In genomic region chr12:124392991-124393790, GRCh38 we compare ENCODE assay signal across 8 cellular contexts.
DNase-seq lines count a peak whose midpoint lies in the region; ATAC-seq, FAIRE-seq and TF ChIP-seq lines count a peak whose summit lies in the region.

No MANE protein-coding gene starts in this region.

- H3K4me1 Mint-ChIP-seq in activated naive CD4-positive, alpha-beta T cell treated with anti-CD3 and anti-CD28 coated beads for 36 hours (ENCODE audit: low read depth) = peaks cover 34% of the 10 kb centered on the region

- H3K27me3 Mint-ChIP-seq in activated naive CD4-positive, alpha-beta T cell treated with anti-CD3 and anti-CD28 coated beads for 36 hours (ENCODE audit: low read depth) = no peaks in the 10 kb centered on the region

- no peaks in the 10 kb centered on the region for H3K9me3 Mint-ChIP-seq in activated naive CD4-positive, alpha-beta T cell treated with anti-CD3 and anti-CD28 coated beads for 36 hours

- CTCF ChIA-PET in activated naive CD4-positive, alpha-beta T cell treated with anti-CD3 and anti-CD28 coated beads for 36 hours (lab: Charles Lee) = no interaction called here

- H3K27ac Mint-ChIP-seq in activated naive CD4-positive, alpha-beta T cell treated with anti-CD3 and anti-CD28 coated beads for 36 hours = no peak overlapping the region

- DNase-seq in Daoy (ENCODE audit: low read depth) (peak; percentile 89), SJSA1 (ENCODE audit: low read depth in 1 of 2, low spot score in 2 of 2) (peak; percentile 78 to 83), posterior cingulate gyrus (peak; percentile 53 to 96 (median 72)), HTR-8/SVneo (ENCODE audit: insufficient read length, low spot score) (no peak)
- no peak for DNase-seq in activated naive CD4-positive, alpha-beta T cell treated with anti-CD3 and anti-CD28 coated beads for 36 hours
- no peak for DNase-seq in activated CD4-positive, CD25-positive, alpha-beta regulatory T cell (lab: John Stamatoyannopoulos, UW)

- H3K27ac ChIP-seq in SJSA1 (peak overlapping the region; percentile 28), gastroesophageal sphincter (peak overlapping the region; percentile 34 to 98 (median 94))

- no peak for TF ChIP-seq POLR2A in gastroesophageal sphincter (IDR thresholded peaks at IDR 0.05)

- H3K36me3 Mint-ChIP-seq in activated naive CD4-positive, alpha-beta T cell treated with anti-CD3 and anti-CD28 coated beads for 36 hours (ENCODE audit: low read depth) = peaks cover 8% of the 10 kb centered on the region

- no peak for TF ChIP-seq EP300 in gastroesophageal sphincter (IDR thresholded peaks at IDR 0.05)

- H3K36me3 ChIP-seq in SJSA1 = peaks cover 72% of the 10 kb centered on the region
- peaks cover 0 to 40% of the 10 kb centered on the region in 2 donors for H3K36me3 ChIP-seq in gastroesophageal sphincter

- FAIRE-seq in HTR-8/SVneo (lab: Jason Lieb, UNC) = no peak

- ATAC-seq in gastroesophageal sphincter = peak; percentile 49
- ATAC-seq in GM18519 (IDR thresholded peaks at IDR 0.05; ENCODE audit: low FRiP score, unreplicated experiment) = no peak

- intact Hi-C loops in posterior cingulate gyrus (cut with DNase I) = loop anchor here (5.0 to 10.0 kb wide), 2 partner anchors 64 to 172 kb away; partner anchors contain the start of gene NCOR2
- intact Hi-C loops in activated naive CD4-positive, alpha-beta T cell treated with anti-CD3 and anti-CD28 coated beads for 36 hours (cut with micrococcal nuclease) = loop anchor here (5.0 kb wide), 1 partner anchor 174 kb away; the partner anchor contains the start of gene NCOR2

- 27 to 71% methylated on average over 1 to 7 of the region's 18 CpGs for WGBS in gastroesophageal sphincter (ENCODE audit: low coverage in 1 of 2), 2 donors

- TF ChIP-seq CTCF in gastroesophageal sphincter (IDR thresholded peaks at IDR 0.05) = no peak

- H3K4me1 ChIP-seq in SJSA1 (replicated peaks) = peaks cover 80% of the 10 kb centered on the region
- peaks cover 12 to 99% (median 89%) of the 10 kb centered on the region in 3 donors for H3K4me1 ChIP-seq in gastroesophageal sphincter

- H3K9me3 ChIP-seq in SJSA1 (replicated peaks) (no peaks in the 10 kb centered on the region), gastroesophageal sphincter (no peaks in the 10 kb centered on the region)

- no peak overlapping the region for H3K4me3 Mint-ChIP-seq in activated naive CD4-positive, alpha-beta T cell treated with anti-CD3 and anti-CD28 coated beads for 36 hours

- no peaks in the 10 kb centered on the region for H3K27me3 ChIP-seq in SJSA1 (replicated peaks)
- H3K27me3 ChIP-seq in gastroesophageal sphincter = no peaks in the 10 kb centered on the region

- H3K4me3 ChIP-seq in SJSA1 (no peak overlapping the region), gastroesophageal sphincter (no peak overlapping the region)

Comparison
In these comparisons a context has a peak if more than half of its experiments do, and no peak if none do; other contexts are left out.
1. DNase-seq: peak in Daoy (single experiment), SJSA1 (2 of 2) and posterior cingulate gyrus (10 of 10); none in activated naive CD4-positive, alpha-beta T cell treated with anti-CD3 and anti-CD28 coated beads for 36 hours (single experiment), activated CD4-positive, CD25-positive, alpha-beta regulatory T cell (0 of 4) and HTR-8/SVneo (single experiment).